20 cellular contexts compared by ENCODE assay signal in genomic region chr11:130295657-130296056, GRCh38. TPM values are rescaled to one million over a fixed set of nuclear protein-coding genes. Genes with fewer than 3 reads are reported as not detected.
DNase-seq lines count a peak whose midpoint lies in the region; ATAC-seq and FAIRE-seq lines count a peak whose summit lies in the region.
"Had no signal": no experiment of that assay in that cellular context is flagged by ENCODE, and none has a peak within 500 bp of the region (broad histone marks: within the 10 kb centered on the region; RNA-seq: fewer than 3 reads in every experiment).

No MANE protein-coding gene starts in this region.

- H3K27ac ChIP-seq in iPS-20b (ENCODE audit: low read length) (peak overlapping the region; percentile 54), small intestine (ENCODE audit: low read depth in 1 of 2, low read length in 1 of 2) (no peak overlapping the region)
- H3K27ac ChIP-seq: GM23248, SJCRH30 had no signal

- H3K4me1 ChIP-seq in iPS-20b (ENCODE audit: insufficient read depth, low read length) (peaks cover 25% of the 10 kb centered on the region), small intestine (ENCODE audit: control insufficient read depth in 2 of 2, insufficient read depth in 1 of 2, low read depth in 1 of 2, low read length in 1 of 2) (no peaks in the 10 kb centered on the region)

- H3K9me3 ChIP-seq in iPS-20b (ENCODE audit: insufficient read depth, low read depth, low read length) (no peaks in the 10 kb centered on the region), small intestine (ENCODE audit: control insufficient read depth, low read depth) (no peaks in the 10 kb centered on the region)
- H3K9me3 ChIP-seq: SJCRH30 had no signal

- no peak for ATAC-seq in central memory CD8-positive, alpha-beta T cell (replicated peaks; ENCODE audit: extremely low read depth, poor library complexity, severe bottlenecking)
- no peak for ATAC-seq in GM21528 (IDR thresholded peaks at IDR 0.05; ENCODE audit: low FRiP score, unreplicated experiment)
- ATAC-seq: HCT116, HepG2 had no signal

- no peak for FAIRE-seq in small intestine (lab: Jason Lieb, UNC)
- FAIRE-seq: HepG2, RCC 7860 had no signal

- peaks cover 37% of the 10 kb centered on the region for H3K4me1 Mint-ChIP-seq in central memory CD8-positive, alpha-beta T cell

- H3K27me3 ChIP-seq in iPS-20b (ENCODE audit: insufficient read depth, low read length) = no peaks in the 10 kb centered on the region
- H3K27me3 ChIP-seq in small intestine (ENCODE audit: control insufficient read depth in 2 of 2, insufficient read depth in 2 of 2, low read length in 2 of 2) = no peaks in the 10 kb centered on the region
- H3K27me3 ChIP-seq: SJCRH30 had no signal

- DNase-seq in LHCN-M2 (ENCODE audit: low read depth) (peak; percentile 6), occipital lobe (lab: John Stamatoyannopoulos, UW) (no peak), SK-N-DZ (ENCODE audit: low spot score) (no peak), small intestine (no peak)
- no peak for DNase-seq in central memory CD8-positive, alpha-beta T cell (ENCODE audit: low spot score in 2 of 2)
- DNase-seq: CD4-positive, CD25-positive, alpha-beta regulatory T cell; DMS79; GM23248; KBM-7; NCI-H1105; NCI-H2029 treated with DMSO at 0.1 percent for 48 hours; NCI-H345; NCI-H524; NCI-H774 had no signal

- H3K4me3 ChIP-seq in iPS-20b (ENCODE audit: low read length) (0 out of 2 replicates have a peak overlapping the region, but pooled peaks have one; percentile 24), small intestine (ENCODE audit: low read depth in 1 of 2, low read length in 2 of 2) (no peak overlapping the region)
- H3K4me3 ChIP-seq: GM23248, SJCRH30 had no signal

- H3K9me3 Mint-ChIP-seq in central memory CD8-positive, alpha-beta T cell = no peaks in the 10 kb centered on the region
- H3K9me3 Mint-ChIP-seq: CD4-positive, CD25-positive, alpha-beta regulatory T cell had no signal

- H3K4me3 Mint-ChIP-seq in central memory CD8-positive, alpha-beta T cell = no peak overlapping the region
- H3K4me3 Mint-ChIP-seq: CD4-positive, CD25-positive, alpha-beta regulatory T cell had no signal

- peak overlapping the region; percentile 19; the same call in 1 of the 2 replicates for H3K9ac ChIP-seq in iPS-20b (ENCODE audit: low read depth, low read length)
- H3K9ac ChIP-seq: GM23248 had no signal

- peaks cover 8% of the 10 kb centered on the region for H3K36me3 Mint-ChIP-seq in central memory CD8-positive, alpha-beta T cell (ENCODE audit: insufficient read depth)

- no peaks in the 10 kb centered on the region for H3K36me3 ChIP-seq in iPS-20b (ENCODE audit: insufficient read depth, low read depth, low read length)
- H3K36me3 ChIP-seq in small intestine (ENCODE audit: control insufficient read depth in 2 of 2, insufficient read depth in 2 of 2, low read length in 2 of 2) = no peaks in the 10 kb centered on the region
- H3K36me3 ChIP-seq: SJCRH30 had no signal

- no peaks in the 10 kb centered on the region for H3K27me3 Mint-ChIP-seq in central memory CD8-positive, alpha-beta T cell
- H3K27me3 Mint-ChIP-seq: CD4-positive, CD25-positive, alpha-beta regulatory T cell had no signal

- 81 to 94% (median 91%) methylated on average over 4 of the region's 4 CpGs for whole genome bisulfite sequencing in small intestine, 3 donors

- peak overlapping the region; percentile 10 for H3K27ac Mint-ChIP-seq in central memory CD8-positive, alpha-beta T cell (ENCODE audit: low read depth)

RNA-seq across cellular contexts. Expression of gene ZBTB44, which starts 19.1 kb away (rescaled TPM):
- 9.9 and 14.7 TPM in 2 replicates for total RNA-seq in LHCN-M2 (2014; rRNA removed)
- 3.2 TPM for polyA plus RNA-seq in LHCN-M2 (2012)
- 180 TPM for total RNA-seq in occipital lobe
- 12.9 and 14.9 TPM in 2 replicates for polyA plus RNA-seq in SK-N-DZ (2014; cell fraction: cytosol; rRNA removed)
- 8.8 and 11.2 TPM in 2 replicates for polyA plus RNA-seq in SK-N-DZ (2014; cell fraction: nucleus; rRNA removed)
- polyA plus RNA-seq in small intestine = 10 to 100 TPM in 1 of 3 donors, 1 to 10 TPM in 2; 7.6 to 10.8 (median 9.4) TPM

Comparison
In these comparisons a context has a peak if more than half of its experiments do, and no peak if none do; other contexts are left out.
1. RNA of gene ZBTB44, which starts 19.1 kb away (total RNA-seq): 180 TPM in occipital lobe (single experiment); 9.9 to 14.7 TPM in LHCN-M2; every median in the first group is over 10 times any median in the second.